Comparison of ENCODE assay signal across 8 cellular contexts in the genomic region with DNA sequence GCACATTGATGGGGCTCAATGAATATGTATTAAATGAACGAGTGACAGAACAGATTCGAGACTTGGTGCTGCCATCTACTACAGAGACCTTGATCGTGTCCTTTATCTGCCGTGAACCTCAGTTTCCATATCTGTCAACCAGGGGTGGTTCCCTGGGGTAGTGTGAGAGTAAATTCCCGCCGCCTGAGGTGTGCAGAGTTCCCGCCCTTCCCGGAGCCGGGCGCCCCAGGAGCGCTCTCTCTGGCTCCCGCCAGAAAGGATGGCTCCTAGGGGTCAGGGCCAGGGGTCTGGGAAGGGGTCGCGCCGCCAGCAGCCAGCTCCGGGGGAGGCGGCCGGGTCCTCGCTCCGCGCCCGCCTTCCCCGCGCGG. TPM values are rescaled to one million over a fixed set of nuclear protein-coding genes. Genes with fewer than 3 reads are reported as not detected.
A peak's percentile ranks its signal among the peaks of the same experiment; 100 is the strongest.
DNase-seq lines count a peak whose midpoint lies in the region; ATAC-seq and TF ChIP-seq lines count a peak whose summit lies in the region.

No MANE protein-coding gene starts in this region.

- peaks cover 64% of the 10 kb centered on the region for H3K27me3 Mint-ChIP-seq in stimulated activated naive CD8-positive, alpha-beta T cell treated with anti-CD3 and anti-CD28 coated beads, Interleukin-15, Interleukin-2, amounts not matched to agents 100 ng/mL and 50 ng/mL, for 24 hours
- peaks cover 70% of the 10 kb centered on the region for H3K27me3 Mint-ChIP-seq in stimulated activated naive CD8-positive, alpha-beta T cell treated with anti-CD3 and anti-CD28 coated beads, Interleukin-15, amount 100 ng/mL, for 72 hours

- H3K4me3 ChIP-seq in cardiac fibroblast (replicated peaks in 1 of 2; ENCODE audit: low read depth in 2 of 2, low read length in 2 of 2) (peak overlapping the region; percentile 46 to 69), mesodermal cell (ENCODE audit: extremely low read depth, insufficient read depth, low read length, poor library complexity, severe bottlenecking) (peak overlapping the region; percentile 55)

- DNase-seq in stimulated activated naive CD8-positive, alpha-beta T cell treated with anti-CD3 and anti-CD28 coated beads, Interleukin-15, amount 100 ng/mL, for 72 hours, result no peak
- DNase-seq in cardiac fibroblast (ENCODE audit: low read depth in 2 of 2), result no peak
- DNase-seq in RPMI8226, result no peak
- DNase-seq in activated effector memory CD4-positive, alpha-beta T cell treated with anti-CD3 and anti-CD28 coated beads, Interleukin-2, amount 50 U/mL, for 16 hours, result no peak
- no peak for DNase-seq in globus pallidus (ENCODE audit: low spot score)

- peaks cover 28% of the 10 kb centered on the region for H3K4me1 ChIP-seq in mesodermal cell (ENCODE audit: control insufficient read depth, insufficient read depth, low read length, poor library complexity, severe bottlenecking)

- no peak for ATAC-seq in stimulated activated naive CD8-positive, alpha-beta T cell treated with anti-CD3 and anti-CD28 coated beads, Interleukin-15, amount 100 ng/mL, for 72 hours
- ATAC-seq in HG03196 (IDR thresholded peaks at IDR 0.05; ENCODE audit: unreplicated experiment), result no peak

- H3K36me3 ChIP-seq in mesodermal cell (ENCODE audit: control insufficient read depth, insufficient read depth, low read length), result no peaks in the 10 kb centered on the region

- no peaks in the 10 kb centered on the region for H3K9me3 ChIP-seq in mesodermal cell (ENCODE audit: control insufficient read depth, low read length)

- H3K4me3 Mint-ChIP-seq in stimulated activated naive CD8-positive, alpha-beta T cell treated with anti-CD3 and anti-CD28 coated beads, Interleukin-15, Interleukin-2, amounts not matched to agents 100 ng/mL and 50 ng/mL, for 24 hours, result peak overlapping the region; percentile 20
- H3K4me3 Mint-ChIP-seq in stimulated activated naive CD8-positive, alpha-beta T cell treated with anti-CD3 and anti-CD28 coated beads, Interleukin-15, amount 100 ng/mL, for 72 hours, result peak overlapping the region in 1 of 2 donors; percentile 44

- H3K27ac ChIP-seq in mesodermal cell (ENCODE audit: low read depth, low read length, severe bottlenecking), result no peak overlapping the region

- no peaks in the 10 kb centered on the region for H3K9me3 Mint-ChIP-seq in stimulated activated naive CD8-positive, alpha-beta T cell treated with anti-CD3 and anti-CD28 coated beads, Interleukin-15, Interleukin-2, amounts not matched to agents 100 ng/mL and 50 ng/mL, for 24 hours
- no peaks in the 10 kb centered on the region for H3K9me3 Mint-ChIP-seq in stimulated activated naive CD8-positive, alpha-beta T cell treated with anti-CD3 and anti-CD28 coated beads, Interleukin-15, amount 100 ng/mL, for 72 hours

- peaks cover 4% of the 10 kb centered on the region for H3K4me1 Mint-ChIP-seq in stimulated activated naive CD8-positive, alpha-beta T cell treated with anti-CD3 and anti-CD28 coated beads, Interleukin-15, Interleukin-2, amounts not matched to agents 100 ng/mL and 50 ng/mL, for 24 hours (ENCODE audit: low read depth)
- H3K4me1 Mint-ChIP-seq in stimulated activated naive CD8-positive, alpha-beta T cell treated with anti-CD3 and anti-CD28 coated beads, Interleukin-15, amount 100 ng/mL, for 72 hours, result peaks cover 5% of the 10 kb centered on the region

- peaks cover 3% of the 10 kb centered on the region for H3K36me3 Mint-ChIP-seq in stimulated activated naive CD8-positive, alpha-beta T cell treated with anti-CD3 and anti-CD28 coated beads, Interleukin-15, Interleukin-2, amounts not matched to agents 100 ng/mL and 50 ng/mL, for 24 hours (ENCODE audit: low read depth)

- no peak for TF ChIP-seq CTCF in cardiac fibroblast (IDR thresholded peaks at IDR 0.05; ENCODE audit: low read depth, low read length)

- 0 to 3% methylated on average over 5 to 13 of the region's 25 CpGs for WGBS in mesodermal cell (ENCODE audit: insufficient coverage in 2 of 2), 2 experiments

- no peak overlapping the region for H3K27ac Mint-ChIP-seq in stimulated activated naive CD8-positive, alpha-beta T cell treated with anti-CD3 and anti-CD28 coated beads, Interleukin-15, Interleukin-2, amounts not matched to agents 100 ng/mL and 50 ng/mL, for 24 hours
- no peak overlapping the region for H3K27ac Mint-ChIP-seq in stimulated activated naive CD8-positive, alpha-beta T cell treated with anti-CD3 and anti-CD28 coated beads, Interleukin-15, amount 100 ng/mL, for 72 hours

RNA-seq across cellular contexts. Expression of gene PLCE1, which starts 0.3 kb away (rescaled TPM):
- 6.5 TPM for polyA plus RNA-seq in mesodermal cell (2013, experiment 1 of 2)
- polyA plus RNA-seq in mesodermal cell (2013, experiment 2 of 2), result 5.9 TPM
